10 cellular contexts compared by ENCODE assay signal in the genomic region with DNA sequence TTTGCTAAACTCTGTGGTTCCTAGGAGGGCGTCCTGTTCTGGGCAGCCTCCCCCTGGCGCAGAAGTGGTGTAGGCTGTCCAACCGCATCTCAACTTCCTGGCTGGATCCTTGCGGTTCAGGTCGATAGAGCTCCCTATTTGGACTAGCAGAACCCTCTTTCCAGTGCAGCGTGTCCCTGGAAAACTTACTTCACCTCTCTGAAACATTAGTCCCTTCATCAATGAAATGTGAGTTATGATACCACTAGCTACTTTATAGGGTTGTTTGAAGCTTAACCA. TPM values are rescaled to one million over a fixed set of nuclear protein-coding genes. Genes with fewer than 3 reads are reported as not detected.
DNase-seq lines count a peak whose midpoint lies in the region; ATAC-seq and TF ChIP-seq lines count a peak whose summit lies in the region.
"Had no signal": no experiment of that assay in that cellular context is flagged by ENCODE, and none has a peak within 500 bp of the region (broad histone marks: within the 10 kb centered on the region; RNA-seq: fewer than 3 reads in every experiment).

No MANE protein-coding gene starts in this region.

- H3K27me3 Mint-ChIP-seq in chondrocyte (ENCODE audit: low read depth), result no peaks in the 10 kb centered on the region

- WGBS in right cardiac atrium, result 36% methylated on average over 6 of the region's 6 CpGs

- H3K27ac Mint-ChIP-seq in chondrocyte (ENCODE audit: unreplicated experiment), result peak overlapping the region; percentile 73
- H3K27ac Mint-ChIP-seq: stimulated activated memory B cell treated with anti-CD40 and anti-IgM and Interleukin-4, amounts not matched to agents 10 μg/mL and 1 μg/mL and 100 μg/mL, for 72 hours had no signal

- H3K9me3 Mint-ChIP-seq in chondrocyte (ENCODE audit: low read depth), result no peaks in the 10 kb centered on the region
- H3K9me3 Mint-ChIP-seq: stimulated activated memory B cell treated with anti-CD40 and anti-IgM and Interleukin-4, amounts not matched to agents 10 μg/mL and 1 μg/mL and 100 μg/mL, for 72 hours had no signal

- H3K27me3 ChIP-seq in right atrium auricular region (peaks cover 0 to 6% of the 10 kb centered on the region in 2 donors), right cardiac atrium (ENCODE audit: control insufficient read depth, insufficient read depth) (no peaks in the 10 kb centered on the region), muscle layer of duodenum (ENCODE audit: low read depth, low read length) (no peaks in the 10 kb centered on the region), vagina (no peaks in the 10 kb centered on the region)

- H3K4me3 Mint-ChIP-seq in chondrocyte (ENCODE audit: unreplicated experiment), result peak overlapping the region; percentile 80
- H3K4me3 Mint-ChIP-seq: stimulated activated memory B cell treated with anti-CD40 and anti-IgM and Interleukin-4, amounts not matched to agents 10 μg/mL and 1 μg/mL and 100 μg/mL, for 72 hours had no signal

- no peak for TF ChIP-seq POLR2A in vagina (IDR thresholded peaks at IDR 0.05)

- intact Hi-C loops in right cardiac atrium (cut with DNase I), result loop anchor here in 2 of 4 donors (5.0 to 10.0 kb wide), 3 partner anchors 402 to 762 kb away; no protein-coding TSS in a partner anchor
- intact Hi-C loops in vagina (cut with DNase I), result no loop called here

- ATAC-seq in right cardiac atrium (no peak), HG03469 (IDR thresholded peaks at IDR 0.05; ENCODE audit: unreplicated experiment) (no peak)

- H3K4me3 ChIP-seq in right atrium auricular region (peak overlapping the region; percentile 38 to 54), right cardiac atrium (ENCODE audit: low read length) (no peak overlapping the region), muscle layer of duodenum (ENCODE audit: low read depth in 1 of 2, low read length in 2 of 2) (peak overlapping the region; percentile 73 to 74), vagina (peak overlapping the region; percentile 49 to 64)

- TF ChIP-seq CTCF in right atrium auricular region (IDR thresholded peaks at IDR 0.05) (no peak), chondrocyte (IDR thresholded peaks at IDR 0.05) (no peak), vagina (IDR thresholded peaks at IDR 0.05) (no peak)

- no peaks in the 10 kb centered on the region for H3K36me3 Mint-ChIP-seq in chondrocyte (ENCODE audit: low read depth)
- H3K36me3 Mint-ChIP-seq: stimulated activated memory B cell treated with anti-CD40 and anti-IgM and Interleukin-4, amounts not matched to agents 10 μg/mL and 1 μg/mL and 100 μg/mL, for 72 hours had no signal

- no peaks in the 10 kb centered on the region for H3K36me3 ChIP-seq in right atrium auricular region
- no peaks in the 10 kb centered on the region for H3K36me3 ChIP-seq in muscle layer of duodenum (ENCODE audit: control insufficient read depth in 1 of 2, insufficient read depth in 2 of 2, low read length in 2 of 2)
- H3K36me3 ChIP-seq in vagina, result no peaks in the 10 kb centered on the region

- peaks cover 0 to 19% of the 10 kb centered on the region in 2 donors for H3K4me1 ChIP-seq in right atrium auricular region
- no peaks in the 10 kb centered on the region for H3K4me1 ChIP-seq in right cardiac atrium (ENCODE audit: control insufficient read depth, insufficient read depth, low read length)
- H3K4me1 ChIP-seq in muscle layer of duodenum (ENCODE audit: control insufficient read depth in 1 of 2, insufficient read depth in 2 of 2, low read length in 2 of 2), result peaks cover 0 to 11% of the 10 kb centered on the region in 2 donors
- peaks cover 7% of the 10 kb centered on the region for H3K4me1 ChIP-seq in vagina

- H3K9me3 ChIP-seq in right atrium auricular region, result no peaks in the 10 kb centered on the region
- H3K9me3 ChIP-seq in right cardiac atrium (ENCODE audit: control insufficient read depth, low read length), result no peaks in the 10 kb centered on the region
- no peaks in the 10 kb centered on the region for H3K9me3 ChIP-seq in muscle layer of duodenum (ENCODE audit: control insufficient read depth in 1 of 2, low read length in 2 of 2)
- no peaks in the 10 kb centered on the region for H3K9me3 ChIP-seq in vagina

- peaks cover 24% of the 10 kb centered on the region for H3K4me1 Mint-ChIP-seq in chondrocyte (ENCODE audit: low read depth)

- DNase-seq in right atrium auricular region (ENCODE audit: low spot score) (no peak), right cardiac atrium (no peak), chondrocyte (ENCODE audit: low spot score) (no peak), vagina (ENCODE audit: extremely low spot score in 2 of 2) (no peak), NCI-H2171 treated with DMSO at 0.1 percent for 48 hours (lab: John Stamatoyannopoulos, UW) (no peak)
- no peak for DNase-seq in stimulated activated CD4-positive, alpha-beta T cell treated with anti-CD3 and anti-CD28 coated beads, Interleukin-2, amount 100 ng/mL, for 48 hours
- DNase-seq: NCI-H446 had no signal

- H3K27ac ChIP-seq in right atrium auricular region, result no peak overlapping the region
- no peak overlapping the region for H3K27ac ChIP-seq in right cardiac atrium (ENCODE audit: low read length)
- H3K27ac ChIP-seq in muscle layer of duodenum (ENCODE audit: low read length), result no peak overlapping the region
- H3K27ac ChIP-seq in vagina, result peak overlapping the region; percentile 64

RNA-seq across cellular contexts. Expression of gene STK32B, which starts 1.1 kb away (rescaled TPM):
- total RNA-seq in right atrium auricular region, result under 1 TPM; 0.31 to 0.59 TPM
- under 1 TPM; 0.25 to 0.56 (median 0.36) TPM for total RNA-seq in right cardiac atrium
- 0.02 TPM for polyA plus RNA-seq in right cardiac atrium
- total RNA-seq in chondrocyte, result 13.1 to 14.7 TPM (median 14.2 TPM) in 3 replicates
- 6.4 TPM for total RNA-seq in vagina

RNA-seq across cellular contexts. Expression of gene CYTL1, which starts 33.1 kb away (rescaled TPM):
- total RNA-seq in right atrium auricular region, result not detected
- under 1 TPM in 3 of 4 donors, not detected in 1; 0.45 to 0.62 (median 0.46) TPM for total RNA-seq in right cardiac atrium
- polyA plus RNA-seq in right cardiac atrium, result 0.50 TPM
- total RNA-seq in chondrocyte, result 49.9 to 67.7 TPM (median 67.3 TPM) in 3 replicates
- total RNA-seq in vagina, result 2.0 TPM

Comparison
In these comparisons a context has a peak if more than half of its experiments do, and no peak if none do; other contexts are left out.
1. RNA of gene CYTL1, which starts 33.1 kb away (total RNA-seq): 49.9 to 67.7 TPM in chondrocyte; 2.0 TPM in vagina (single experiment), 0.45 to 0.62 TPM in right cardiac atrium and not detected in right atrium auricular region; every median in the first group is over 10 times any median in the second.